In the genomic region with DNA sequence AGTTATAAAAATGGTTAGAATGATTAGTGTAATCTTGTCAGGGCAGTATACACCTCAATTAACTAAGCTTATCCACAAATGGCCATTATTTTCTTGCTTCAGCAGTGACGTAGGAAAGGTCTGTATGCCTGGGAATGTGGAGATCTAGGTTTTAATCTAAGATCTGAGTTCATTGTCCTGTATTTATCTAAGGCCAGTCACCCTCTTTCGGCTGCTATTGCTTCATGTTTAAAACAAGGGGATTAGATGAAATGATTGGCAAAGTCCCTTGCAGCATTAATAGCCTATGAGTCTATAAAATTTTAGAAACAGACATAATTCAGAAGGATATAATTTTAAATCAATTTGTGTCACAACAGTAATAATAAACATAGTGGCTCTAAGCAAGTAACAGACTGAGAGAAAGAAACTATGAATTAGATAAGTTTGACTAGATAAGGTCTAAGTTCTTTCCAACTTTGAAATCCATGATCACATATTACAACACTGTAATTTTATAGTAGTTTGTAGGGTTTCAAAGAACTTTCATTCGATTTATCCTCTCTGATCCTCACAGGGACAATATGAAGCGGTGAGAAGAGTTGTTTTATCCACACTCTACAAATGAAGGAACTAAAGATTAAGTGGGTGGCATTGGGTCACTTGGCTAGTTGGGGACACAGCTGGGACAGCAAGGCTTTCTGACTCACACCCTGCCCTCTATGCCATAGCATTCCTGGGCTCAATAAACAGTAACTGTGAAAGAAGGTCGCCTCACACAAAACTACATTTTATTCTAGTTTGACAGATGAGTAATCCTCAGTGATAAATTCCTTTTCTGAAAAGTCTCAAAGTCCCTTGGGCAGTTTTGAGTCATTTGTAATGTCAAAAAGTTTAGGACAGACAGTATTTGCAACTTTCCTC, we compare ENCODE assay signal across 9 cellular contexts.
DNase-seq lines count a peak whose midpoint lies in the region; ATAC-seq, FAIRE-seq and TF ChIP-seq lines count a peak whose summit lies in the region.
"Had no signal": no experiment of that assay in that cellular context is flagged by ENCODE, and none has a peak within 500 bp of the region (broad histone marks: within the 10 kb centered on the region; RNA-seq: fewer than 3 reads in every experiment).

No MANE protein-coding gene starts in this region.

- dilution Hi-C loops in endothelial cell of umbilical vein (cut with MboI; ENCODE audit: extremely low pct_ligation_motif_present, low sequenced_read_pairs): no loop called here

- no peaks in the 10 kb centered on the region for H4K20me1 ChIP-seq in endothelial cell of umbilical vein (replicated peaks; ENCODE audit: control insufficient read depth, extremely low read depth, insufficient read depth, low read length)

- no peak overlapping the region for H3K4me3 ChIP-seq in endothelial cell of umbilical vein (replicated peaks in 1 of 3; ENCODE audit: insufficient read depth in 1 of 3, low read depth in 1 of 3, low read length in 3 of 3)

- peak overlapping the region; percentile 94 for H3K27ac Mint-ChIP-seq in osteocyte (ENCODE audit: unreplicated experiment)

- CTCF ChIA-PET in endothelial cell of umbilical vein (lab: Charles Lee): interaction anchor here (1.3 to 1.9 kb wide), 2 partner anchors 11 to 156 kb away, joined by 3 to 5 read pairs; no protein-coding TSS in a partner anchor

- FAIRE-seq in endothelial cell of umbilical vein (lab: Jason Lieb, UNC): peak; percentile 35

- no peaks in the 10 kb centered on the region for H3K36me3 Mint-ChIP-seq in osteocyte (ENCODE audit: unreplicated experiment)

- no peaks in the 10 kb centered on the region for H3K79me2 ChIP-seq in endothelial cell of umbilical vein (ENCODE audit: control insufficient read depth, insufficient read depth, low read length)

- BruUV-seq in endothelial cell of umbilical vein (replicated peaks; lab: Mats Ljungman, UMichigan): no TSS peak

- peaks cover 21% of the 10 kb centered on the region for H3K4me1 Mint-ChIP-seq in osteocyte (ENCODE audit: unreplicated experiment)

- no peak overlapping the region for H2AFZ ChIP-seq in endothelial cell of umbilical vein (ENCODE audit: low read depth, low read length)

- H3K36me3 ChIP-seq in endothelial cell of umbilical vein (ENCODE audit: control insufficient read depth in 2 of 2, extremely low read depth in 1 of 2, insufficient read depth in 2 of 2, low read length in 2 of 2): no peaks in the 10 kb centered on the region

- peak overlapping the region; percentile 39 for H3K27ac ChIP-seq in endothelial cell of umbilical vein (ENCODE audit: insufficient read depth, low read depth, low read length)

- no peaks in the 10 kb centered on the region for H3K9me1 ChIP-seq in endothelial cell of umbilical vein (replicated peaks; ENCODE audit: control insufficient read depth, extremely low read depth, insufficient read depth, low read length)

- no peak for TF ChIP-seq POLR2A in endothelial cell of umbilical vein (IDR thresholded peaks at IDR 0.05; ENCODE audit: low read depth, low read length)

- TF ChIP-seq CTCF in endothelial cell of umbilical vein (IDR thresholded peaks at IDR 0.05; ENCODE audit: extremely low read depth in 1 of 2, insufficient read depth in 1 of 2, low read depth in 1 of 2, low read length in 2 of 2) (no peak), osteocyte (IDR thresholded peaks at IDR 0.05) (no peak)

- H3K4me2 ChIP-seq in endothelial cell of umbilical vein (ENCODE audit: insufficient read depth, low read length): peak overlapping the region; percentile 5

- peak; percentile 54 for ATAC-seq in GM21717 (IDR thresholded peaks at IDR 0.05; ENCODE audit: unreplicated experiment)
- no peak for ATAC-seq in GM18502 (IDR thresholded peaks at IDR 0.05; ENCODE audit: poor library complexity, unreplicated experiment)

- intact Hi-C loops in endothelial cell of umbilical vein (cut with micrococcal nuclease): no loop called here

- H3K9me3 ChIP-seq in endothelial cell of umbilical vein (replicated peaks; ENCODE audit: control insufficient read depth, insufficient read depth, low read length): no peaks in the 10 kb centered on the region

- DNase-seq in NCI-H460 (ENCODE audit: extremely low read depth, low read depth): peak; percentile 38
- peak; percentile 56 for DNase-seq in endothelial cell of umbilical vein (ENCODE audit: low read depth, low spot score)
- no peak for DNase-seq in osteocyte (ENCODE audit: extremely low spot score, unreplicated experiment)
- no peak for DNase-seq in effector CD4-positive, alpha-beta T cell
- DNase-seq in activated CD4-positive, alpha-beta T cell treated with anti-CD3 and anti-CD28 coated beads, Interleukin-2, amount 50 U/mL, for 48 hours: no peak
- DNase-seq: amygdala, NCI-H1694 treated with DMSO at 0.1 percent for 48 hours had no signal

- H3K27me3 ChIP-seq in endothelial cell of umbilical vein (ENCODE audit: control insufficient read depth in 2 of 2, insufficient read depth in 2 of 2, low read length in 2 of 2): no peaks in the 10 kb centered on the region

- H3K9me3 Mint-ChIP-seq in osteocyte (ENCODE audit: unreplicated experiment): no peaks in the 10 kb centered on the region

- POLR2A ChIA-PET in endothelial cell of umbilical vein (lab: Charles Lee): no interaction called here

- H3K27me3 Mint-ChIP-seq in osteocyte (ENCODE audit: unreplicated experiment): no peaks in the 10 kb centered on the region

- H3K9ac ChIP-seq in endothelial cell of umbilical vein (replicated peaks; ENCODE audit: extremely low read depth, insufficient read depth, low read length): no peak overlapping the region

- peaks cover 11% of the 10 kb centered on the region for H3K4me1 ChIP-seq in endothelial cell of umbilical vein (ENCODE audit: control insufficient read depth, extremely low read depth, insufficient read depth, low read length)

- peak overlapping the region; percentile 27 for H3K4me3 Mint-ChIP-seq in osteocyte (ENCODE audit: unreplicated experiment)

TF ChIP-seq in endothelial cell of umbilical vein, 7 proteins besides CTCF, POLR2A, EP300 and RAD21:
- TF ChIP-seq JUN (IDR thresholded peaks at IDR 0.05; ENCODE audit: borderline replicate concordance, insufficient read depth, insufficient read length, low read depth) (peak; percentile 29), FOS (IDR thresholded peaks at IDR 0.05; ENCODE audit: borderline replicate concordance, insufficient read depth, low read length) (peak; percentile 48), POLR2AphosphoS5 (IDR thresholded peaks at IDR 0.05; ENCODE audit: insufficient read depth, low read depth, low read length) (no peak)
TF ChIP-seq in endothelial cell of umbilical vein: peak in this region for 2.

Comparison
In these comparisons a context has a peak if more than half of its experiments do, and no peak if none do; other contexts are left out.
1. DNase-seq: peak in NCI-H460 (single experiment) and endothelial cell of umbilical vein (single experiment); none in osteocyte (single experiment), effector CD4-positive, alpha-beta T cell (single experiment) and activated CD4-positive, alpha-beta T cell treated with anti-CD3 and anti-CD28 coated beads, Interleukin-2, amount 50 U/mL, for 48 hours (0 of 2).